1 cellular context compared by ENCODE assay signal in genomic region chr1:24048205-24048869, GRCh38.
TF ChIP-seq lines count a peak whose summit lies in the region.

No MANE protein-coding gene starts in this region.

TF ChIP-seq in WTC11, 78 proteins besides CTCF, POLR2A, EP300 and RAD21 (continued from another document):
- no peak for TF ChIP-seq CDX4 (CRISPR knock-in tag; IDR thresholded peaks at IDR 0.05; ENCODE audit: borderline replicate concordance)
- TF ChIP-seq E2F5 (CRISPR knock-in tag; IDR thresholded peaks at IDR 0.05) = no peak
